8 cellular contexts compared by ENCODE assay signal in the genomic region with DNA sequence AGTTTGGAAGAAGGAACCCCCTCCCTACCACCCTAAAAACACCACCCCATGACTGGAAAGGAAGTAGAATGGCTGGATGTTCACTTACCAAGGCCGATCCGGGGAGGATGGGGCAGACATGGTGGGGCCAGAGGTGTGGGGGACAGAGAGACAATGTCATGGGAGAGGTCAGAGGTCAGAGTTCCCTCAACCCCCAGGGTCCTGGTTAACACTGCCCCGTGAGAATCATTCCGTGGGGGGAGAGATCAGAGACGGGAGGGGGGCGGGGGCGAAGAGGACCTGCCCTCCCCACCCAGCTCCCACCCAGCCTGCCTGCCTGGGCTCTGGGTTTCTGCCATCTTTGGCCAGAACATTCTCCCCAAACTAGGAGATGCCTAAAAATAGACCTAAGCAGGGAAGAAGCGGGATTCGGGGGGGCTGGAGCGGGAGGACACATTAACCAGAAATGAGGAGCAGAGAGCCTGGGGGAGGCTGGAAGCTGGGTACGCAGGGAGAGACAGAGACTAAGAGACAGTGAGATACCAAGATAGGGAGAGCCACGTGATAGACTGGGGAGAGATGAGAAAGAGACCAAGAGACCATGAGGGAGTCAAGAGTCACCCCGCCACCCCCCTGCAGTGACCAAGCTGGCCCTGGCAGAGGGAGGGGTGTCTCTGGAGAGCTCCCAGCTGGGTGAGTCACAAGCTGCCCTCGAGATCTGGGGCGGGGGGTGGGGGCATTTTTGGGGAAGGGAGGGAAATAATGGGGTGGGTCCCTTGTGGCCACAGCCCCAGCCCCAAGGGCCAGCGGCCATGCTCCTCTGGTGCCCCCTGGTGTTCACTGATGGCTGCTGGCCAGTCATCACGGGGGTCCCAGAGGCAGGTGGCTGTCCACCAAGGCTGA. TPM values are rescaled to one million over a fixed set of nuclear protein-coding genes. Genes with fewer than 3 reads are reported as not detected.
DNase-seq lines count a peak whose midpoint lies in the region; ATAC-seq, FAIRE-seq and TF ChIP-seq lines count a peak whose summit lies in the region.

No MANE protein-coding gene starts in this region.

- in situ Hi-C loops in SK-MEL-5 (cut with HindIII; ENCODE audit: low pct_unique_long_range_greater_than_20kb, low sequenced_read_pairs) = no loop called here

- FAIRE-seq in GM12892 (lab: Jason Lieb, UNC) = peak; percentile 70

- peaks cover 19% of the 10 kb centered on the region for H3K4me1 ChIP-seq in ACC112 (ENCODE audit: control insufficient read depth, insufficient read depth, low read length, unreplicated experiment)

- H3K27ac ChIP-seq in ACC112 (ENCODE audit: low read depth, low read length) = peak overlapping the region; percentile 64

- H2AFZ ChIP-seq in ACC112 (ENCODE audit: low read length, unreplicated experiment) = peak overlapping the region; percentile 60

- H3K36me3 ChIP-seq in ACC112 (ENCODE audit: insufficient read depth, low read length) = no peaks in the 10 kb centered on the region

- DNase-seq in GM12892 (ENCODE audit: insufficient read length) (peak; percentile 70), SK-MEL-5 (ENCODE audit: low read depth, low spot score) (peak; percentile 53), astrocyte of the hippocampus (ENCODE audit: low read depth, low spot score) (peak; percentile 85), hepatic stellate cell (ENCODE audit: low spot score) (peak; percentile 98), sciatic nerve (ENCODE audit: low spot score) (peak; percentile 88), NCI-H187 (lab: John Stamatoyannopoulos, UW) (no peak)

- no peaks in the 10 kb centered on the region for H3K27me3 ChIP-seq in ACC112 (ENCODE audit: insufficient read depth, low read length)

- intact Hi-C loops in sciatic nerve (cut with DNase I) = loop anchor here (5.0 to 10.0 kb wide), 2 partner anchors 66 to 179 kb away; no protein-coding TSS in a partner anchor

- no peak for TF ChIP-seq POLR2A in GM12892 (IDR thresholded peaks at IDR 0.05; ENCODE audit: low read depth, low read length)

- H3K79me2 ChIP-seq in ACC112 (ENCODE audit: control insufficient read depth, insufficient read depth, low read length, unreplicated experiment) = no peaks in the 10 kb centered on the region

- H3K4me3 ChIP-seq in ACC112 (ENCODE audit: low read depth, low read length) = no peak overlapping the region; the same call in 1 of the 2 replicates

- peak; percentile 78 for ATAC-seq in sciatic nerve
- no peak for ATAC-seq in HG03045 (IDR thresholded peaks at IDR 0.05; ENCODE audit: unreplicated experiment)

RNA-seq across cellular contexts. Expression of a gene that starts 6.1 kb away (rescaled TPM):
- 12.1 TPM for polyA plus RNA-seq in GM12892 (2012; ENCODE audit: missing spikeins)
- total RNA-seq in SK-MEL-5 (2014; rRNA removed; shearing (Covaris generic)) = 10.7 and 10.9 TPM in 2 replicates
- 27.1 and 33.6 TPM in 2 replicates for polyA plus RNA-seq in SK-MEL-5 (2015; cell fraction: cytosol; rRNA removed)
- polyA plus RNA-seq in SK-MEL-5 (2015; cell fraction: nucleus; rRNA removed) = 6.4 and 17.2 TPM in 2 replicates
- total RNA-seq in sciatic nerve = 296 TPM

RNA-seq across cellular contexts. Expression of a gene that starts 36.0 kb away (rescaled TPM):
- polyA plus RNA-seq in GM12892 (2012; ENCODE audit: missing spikeins) = not detected
- not detected in 2 replicates for total RNA-seq in SK-MEL-5 (2014; rRNA removed; shearing (Covaris generic))
- not detected in 2 replicates for polyA plus RNA-seq in SK-MEL-5 (2015; cell fraction: cytosol; rRNA removed)
- polyA plus RNA-seq in SK-MEL-5 (2015; cell fraction: nucleus; rRNA removed) = not detected in 2 replicates
- 15.5 TPM for total RNA-seq in sciatic nerve

RNA-seq across cellular contexts. Expression of a gene that starts 47.9 kb away (rescaled TPM):
- polyA plus RNA-seq in GM12892 (2012; ENCODE audit: missing spikeins) = 20.6 TPM
- 18.7 and 23.4 TPM in 2 replicates for total RNA-seq in SK-MEL-5 (2014; rRNA removed; shearing (Covaris generic))
- 12.4 and 15.1 TPM in 2 replicates for polyA plus RNA-seq in SK-MEL-5 (2015; cell fraction: cytosol; rRNA removed)
- polyA plus RNA-seq in SK-MEL-5 (2015; cell fraction: nucleus; rRNA removed) = 8.3 and 10.8 TPM in 2 replicates
- 1.3 TPM for total RNA-seq in sciatic nerve

RNA-seq across cellular contexts. Expression of a gene that starts 58.9 kb away (rescaled TPM):
- polyA plus RNA-seq in GM12892 (2012; ENCODE audit: missing spikeins) = 8.0 TPM
- 3.5 and 3.9 TPM in 2 replicates for total RNA-seq in SK-MEL-5 (2014; rRNA removed; shearing (Covaris generic))
- polyA plus RNA-seq in SK-MEL-5 (2015; cell fraction: cytosol; rRNA removed) = 11.4 and 12.6 TPM in 2 replicates
- polyA plus RNA-seq in SK-MEL-5 (2015; cell fraction: nucleus; rRNA removed) = 24.4 and 34.5 TPM in 2 replicates
- 131 TPM for total RNA-seq in sciatic nerve

Comparison
In these comparisons a context has a peak if more than half of its experiments do, and no peak if none do; other contexts are left out.
1. DNase-seq: peak in GM12892 (single experiment), SK-MEL-5 (single experiment), astrocyte of the hippocampus (single experiment), hepatic stellate cell (single experiment) and sciatic nerve (single experiment); none in NCI-H187 (0 of 2).
2. RNA of a gene that starts 6.1 kb away (total RNA-seq): 296 TPM in sciatic nerve (single experiment); 10.7 to 10.9 TPM in SK-MEL-5; every median in the first group is over 10 times any median in the second.
3. RNA of a gene that starts 36.0 kb away (total RNA-seq): 15.5 TPM in sciatic nerve (single experiment); not detected in SK-MEL-5; every median in the first group is over 10 times any median in the second.